18 cellular contexts compared by ENCODE assay signal in the genomic region with DNA sequence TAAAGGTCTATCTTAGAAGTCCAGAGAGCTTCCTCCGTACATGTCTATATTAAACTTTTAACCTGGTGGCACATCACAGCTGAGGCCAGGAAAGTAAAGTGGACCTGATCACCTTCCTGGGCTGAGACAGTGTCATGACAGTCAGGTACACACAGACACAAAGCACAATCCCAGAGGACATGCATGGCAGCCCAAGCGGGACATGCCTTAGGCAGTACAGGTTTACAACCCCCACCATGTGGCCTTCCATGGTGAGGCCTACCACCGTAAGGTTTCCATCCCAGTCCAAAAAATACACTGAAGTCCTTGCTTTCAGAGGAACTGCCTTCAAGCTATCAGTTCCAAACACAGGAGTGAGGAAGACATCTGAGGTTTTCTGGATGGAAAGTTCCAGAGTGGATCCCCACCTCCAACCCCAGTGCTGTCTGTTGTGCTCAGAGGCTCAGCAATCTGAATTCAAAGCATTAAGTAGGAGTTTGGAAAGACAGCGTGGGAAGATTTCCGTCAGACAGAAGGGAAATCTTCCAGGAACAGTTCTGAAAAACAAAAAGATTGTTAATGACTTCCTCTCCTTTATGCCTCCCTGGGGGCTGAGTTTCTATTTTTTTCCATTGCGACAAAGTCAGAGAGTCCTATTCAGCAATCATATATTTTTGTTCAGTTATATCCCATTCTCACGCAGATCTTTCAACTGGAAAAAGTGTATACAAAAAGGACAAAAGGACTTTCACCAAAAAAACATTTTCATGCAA. TPM values are rescaled to one million over a fixed set of nuclear protein-coding genes. Genes with fewer than 3 reads are reported as not detected.
DNase-seq lines count a peak whose midpoint lies in the region; ATAC-seq and TF ChIP-seq lines count a peak whose summit lies in the region.
"Had no signal": no experiment of that assay in that cellular context is flagged by ENCODE, and none has a peak within 500 bp of the region (broad histone marks: within the 10 kb centered on the region; RNA-seq: fewer than 3 reads in every experiment).

No MANE protein-coding gene starts in this region.

- no peak overlapping the region for H2AK9ac ChIP-seq in IMR-90 (replicated peaks; ENCODE audit: low read depth, low read length, poor library complexity)

- no peak overlapping the region for H3K4me3 ChIP-seq in IMR-90 (ENCODE audit: insufficient read depth, low read depth, low read length)
- no peak overlapping the region for H3K4me3 ChIP-seq in coronary artery
- no peak overlapping the region for H3K4me3 ChIP-seq in lung
- H3K4me3 ChIP-seq: HAP-1, Peyer's patch had no signal

- no peaks in the 10 kb centered on the region for H3K9me3 ChIP-seq in IMR-90 (ENCODE audit: control insufficient read depth, insufficient read depth, low read length)
- H3K9me3 ChIP-seq in lung (ENCODE audit: control insufficient read depth in 2 of 2, insufficient read depth in 1 of 2, low read length in 1 of 2) = no peaks in the 10 kb centered on the region
- H3K9me3 ChIP-seq: HAP-1, Peyer's patch had no signal

- 0 out of 2 replicates have a peak overlapping the region, but pooled peaks have one; percentile 39 for H3K4ac ChIP-seq in IMR-90 (ENCODE audit: low read depth, low read length)

- H3K23ac ChIP-seq in IMR-90 (ENCODE audit: low read depth, low read length) = no peak overlapping the region

- H2BK15ac ChIP-seq in IMR-90 (ENCODE audit: low read depth, low read length) = peak overlapping the region; percentile 46; the same call in 1 of the 3 replicates

- H3K27ac ChIP-seq in IMR-90 (ENCODE audit: insufficient read depth, low read length) = no peak overlapping the region
- H3K27ac ChIP-seq in coronary artery = peak overlapping the region; percentile 19 to 73
- H3K27ac ChIP-seq in lung (ENCODE audit: low read depth in 1 of 2, low read length in 1 of 2) = peak overlapping the region; percentile 23 to 52

- ATAC-seq in IMR-90 (ENCODE audit: low read depth) = no peak
- no peak for ATAC-seq in lung (ENCODE audit: insufficient read depth, low FRiP score)
- ATAC-seq in GM18519 (IDR thresholded peaks at IDR 0.05; ENCODE audit: low FRiP score, unreplicated experiment) = no peak
- ATAC-seq in GM19463 (IDR thresholded peaks at IDR 0.05; ENCODE audit: unreplicated experiment) = no peak
- ATAC-seq: activated CD8-positive, alpha-beta T cell treated with anti-CD3 and anti-CD28 coated beads for 36 hours; left lobe of liver had no signal

- H2BK5ac ChIP-seq in IMR-90 (ENCODE audit: low read depth, low read length, poor library complexity, severe bottlenecking) = no peak overlapping the region

- H4K20me1 ChIP-seq in IMR-90 (ENCODE audit: insufficient read depth, low read length) = no peaks in the 10 kb centered on the region

- H4K5ac ChIP-seq in IMR-90 (ENCODE audit: low read depth, low read length) = no peak overlapping the region

- no peak overlapping the region for H3K18ac ChIP-seq in IMR-90 (ENCODE audit: low read depth, low read length)

- H3K36me3 ChIP-seq in IMR-90 (ENCODE audit: control insufficient read depth, insufficient read depth, low read length) = no peaks in the 10 kb centered on the region
- H3K36me3 ChIP-seq in lung (ENCODE audit: control insufficient read depth in 2 of 2, insufficient read depth in 2 of 2, low read length in 2 of 2) = no peaks in the 10 kb centered on the region
- H3K36me3 ChIP-seq: HAP-1, Peyer's patch had no signal

- no peak overlapping the region for H2BK20ac ChIP-seq in IMR-90 (ENCODE audit: low read depth, low read length)

- dilution Hi-C loops in IMR-90 (cut with HindIII; ENCODE audit: low sequenced_read_pairs, unreplicated experiment) = no loop called here

- WGBS in IMR-90 (ENCODE audit: extremely low coverage in 2 of 2, insufficient read length in 1 of 2), 2 experiments = 100% methylated on average over 1 of the region's 7 CpGs; no CpG with 5 or more reads in 1 of the 2 experiments
- WGBS in lung, 2 donors = 67 to 74% methylated on average over 7 of the region's 7 CpGs

- DNase-seq in IMR-90 = no peak
- no peak for DNase-seq in coronary artery (ENCODE audit: low spot score)
- no peak for DNase-seq in lung (ENCODE audit: low spot score)
- DNase-seq in stromal cell of bone marrow (ENCODE audit: low read depth) = peak; percentile 41
- no peak for DNase-seq in GM13977 (ENCODE audit: low spot score)
- DNase-seq in T-helper 1 cell = no peak
- DNase-seq: activated CD8-positive, alpha-beta T cell treated with anti-CD3 and anti-CD28 coated beads for 36 hours; activated naive CD4-positive, alpha-beta T cell treated with Interleukin-2 at 50 U/mL for 16 hours; cortex of kidney; Peyer's patch; stimulated activated CD4-positive, alpha-beta T cell treated with anti-CD3 and anti-CD28 coated beads, Interleukin-4, amount 100 ng/mL, for 4 hours had no signal

- no TSS peak for BruUV-seq in IMR-90 (replicated peaks; lab: Mats Ljungman, UMichigan)

- no peak overlapping the region for H3K4me2 ChIP-seq in IMR-90 (ENCODE audit: low read depth, low read length)

- H2AK5ac ChIP-seq in IMR-90 (ENCODE audit: low read depth, low read length) = peak overlapping the region; percentile 66; the same call in 1 of the 2 replicates

- no peak for TF ChIP-seq RAD21 in IMR-90 (IDR thresholded peaks at IDR 0.05; ENCODE audit: low read length)

- CTCF ChIA-PET in IMR-90 (lab: Yijun Ruan, JAX) = no interaction called here

- peaks cover 2% of the 10 kb centered on the region for H3K9me1 ChIP-seq in IMR-90 (ENCODE audit: insufficient read depth, low read length)

- H3K4me1 ChIP-seq in IMR-90 (ENCODE audit: control insufficient read depth, insufficient read depth, low read length) (peaks cover 16% of the 10 kb centered on the region), lung (ENCODE audit: control insufficient read depth in 2 of 2, insufficient read depth in 2 of 2, low read length in 2 of 2) (peaks cover 8 to 25% of the 10 kb centered on the region in 2 donors)

- no peak overlapping the region for H3K9ac ChIP-seq in IMR-90 (ENCODE audit: low read depth, low read length)
- H3K9ac ChIP-seq: KMS-11 had no signal

- H2AFZ ChIP-seq in IMR-90 (replicated peaks; ENCODE audit: low read length, poor library complexity) = peak overlapping the region; percentile 2

- intact Hi-C loops in IMR-90 (cut with micrococcal nuclease) = no loop called here

- TF ChIP-seq CTCF in IMR-90 (conservative IDR thresholded peaks at IDR 0.05; ENCODE audit: low read depth, low read length) = no peak
- TF ChIP-seq CTCF in coronary artery (IDR thresholded peaks at IDR 0.05) = no peak
- no peak for TF ChIP-seq CTCF in lung (IDR thresholded peaks at IDR 0.05; ENCODE audit: control extremely low read depth, extremely low read depth)
- no peak for TF ChIP-seq CTCF in GM13977 (IDR thresholded peaks at IDR 0.05; ENCODE audit: extremely low read depth, insufficient read depth, missing control alignments)

- no peak overlapping the region for H4K8ac ChIP-seq in IMR-90 (ENCODE audit: low read depth in 2 of 2, low read length in 2 of 2)

- H3K79me1 ChIP-seq in IMR-90 (ENCODE audit: low read depth in 1 of 2, low read length in 2 of 2) = no peaks in the 10 kb centered on the region

- H3K56ac ChIP-seq in IMR-90 (ENCODE audit: extremely low read depth, insufficient read depth, low read length) = no peak overlapping the region

- no peak overlapping the region for H3K14ac ChIP-seq in IMR-90 (replicated peaks; ENCODE audit: low read depth, low read length)

- H2BK120ac ChIP-seq in IMR-90 (ENCODE audit: low read depth, low read length) = no peak overlapping the region

- H3K27me3 ChIP-seq in IMR-90 (ENCODE audit: control insufficient read depth, insufficient read depth, low read length) (no peaks in the 10 kb centered on the region), lung (ENCODE audit: control insufficient read depth, insufficient read depth) (no peaks in the 10 kb centered on the region)
- H3K27me3 ChIP-seq: Peyer's patch had no signal

- in situ Hi-C loops in IMR-90 (cut with MboI; ENCODE audit: low sequenced_read_pairs) (no loop called here), GM13977 (cut with MboI; ENCODE audit: low pct_unique_long_range_greater_than_20kb, low sequenced_read_pairs, unreplicated experiment) (no loop called here)

- H4K91ac ChIP-seq in IMR-90 (ENCODE audit: insufficient read depth, low read depth, low read length) = no peak overlapping the region; the same call in 1 of the 2 replicates

- TF ChIP-seq POLR2A in IMR-90 (IDR thresholded peaks at IDR 0.05; ENCODE audit: low read depth, low read length) = no peak

- POLR2A ChIA-PET in IMR-90 (lab: Charles Lee; ENCODE audit: unreplicated experiment) = no interaction called here

TF ChIP-seq in IMR-90, 13 proteins besides CTCF, POLR2A, EP300 and RAD21 (continues in another document):
- TF ChIP-seq FOS (IDR thresholded peaks at IDR 0.05; ENCODE audit: low read depth, low read length) (no peak), NFE2L2 (IDR thresholded peaks at IDR 0.05; ENCODE audit: low read depth, low read length) (no peak), MXI1 (IDR thresholded peaks at IDR 0.05; ENCODE audit: borderline replicate concordance, low read depth, low read length) (no peak), CEBPB (IDR thresholded peaks at IDR 0.05; ENCODE audit: low read depth, low read length) (no peak), SMC3 (IDR thresholded peaks at IDR 0.05; ENCODE audit: low read depth, low read length) (no peak)

RNA-seq across cellular contexts. Expression of a gene that starts 20.1 kb away (rescaled TPM):
- total RNA-seq in IMR-90 (2012; rRNA removed) (7.3 and 7.8 TPM in 2 replicates), lung (10 to 100 TPM; 17.3 to 27.2 TPM)
- polyA plus RNA-seq in IMR-90 (2012; rRNA removed) (2.8 and 3.5 TPM in 2 replicates), lung (10 to 100 TPM; 12.6 to 47.7 TPM)
- polyA plus RNA-seq in IMR-90 (2012; cell fraction: cytosol; rRNA removed) = 0.93 and 1.2 TPM in 2 replicates
- polyA plus RNA-seq in IMR-90 (2012; cell fraction: nucleus; rRNA removed; ENCODE audit: low replicate concordance) = 0.14 and 0.79 TPM in 2 replicates

RNA-seq across cellular contexts. Expression of a gene that starts 30.0 kb away (rescaled TPM):
- total RNA-seq in IMR-90 (2012; rRNA removed) (not detected in 2 replicates), lung (1 to 10 TPM in 1 of 2 donors, under 1 TPM in 1; 0.21 to 3.7 TPM)
- polyA plus RNA-seq in IMR-90 (2012; rRNA removed) (not detected in 2 replicates), lung (not detected)
- polyA plus RNA-seq in IMR-90 (2012; cell fraction: cytosol; rRNA removed) = not detected in 2 replicates
- polyA plus RNA-seq in IMR-90 (2012; cell fraction: nucleus; rRNA removed; ENCODE audit: low replicate concordance) = not detected in 2 replicates
- total RNA-seq: activated CD8-positive, alpha-beta T cell treated with anti-CD3 and anti-CD28 coated beads for 36 hours; glomerular endothelial cell; left lobe of liver; Peyer's patch; subcutaneous adipose tissue had no signal

RNA-seq across cellular contexts. Expression of a gene that starts 44.5 kb away (rescaled TPM):
- total RNA-seq in IMR-90 (2012; rRNA removed) (6.8 and 7.5 TPM in 2 replicates), lung (10 to 100 TPM; 11.1 to 16.9 TPM)
- polyA plus RNA-seq in IMR-90 (2012; rRNA removed) (4.5 and 6.1 TPM in 2 replicates), lung (10 to 100 TPM; 13.1 to 17.7 TPM)
- polyA plus RNA-seq in IMR-90 (2012; cell fraction: cytosol; rRNA removed) = 1.2 and 2.8 TPM in 2 replicates
- 0.23 and 3.1 TPM in 2 replicates for polyA plus RNA-seq in IMR-90 (2012; cell fraction: nucleus; rRNA removed; ENCODE audit: low replicate concordance)

RNA-seq across cellular contexts. Expression of a gene that starts 46.0 kb away (rescaled TPM):
- total RNA-seq in IMR-90 (2012; rRNA removed) (1.9 and 2.2 TPM in 2 replicates), lung (10 to 100 TPM; 12.1 to 16.0 TPM)
- polyA plus RNA-seq in IMR-90 (2012; rRNA removed) (0.67 and 1.1 TPM in 2 replicates), lung (10 to 100 TPM in 1 of 2 donors, 1 to 10 TPM in 1; 8.1 to 17.8 TPM)
- 0.21 TPM in 2 replicates for polyA plus RNA-seq in IMR-90 (2012; cell fraction: cytosol; rRNA removed)
- 0.05 and 0.63 TPM in 2 replicates for polyA plus RNA-seq in IMR-90 (2012; cell fraction: nucleus; rRNA removed; ENCODE audit: low replicate concordance)
